Comparison of ENCODE assay signal across 8 cellular contexts in the genomic region with DNA sequence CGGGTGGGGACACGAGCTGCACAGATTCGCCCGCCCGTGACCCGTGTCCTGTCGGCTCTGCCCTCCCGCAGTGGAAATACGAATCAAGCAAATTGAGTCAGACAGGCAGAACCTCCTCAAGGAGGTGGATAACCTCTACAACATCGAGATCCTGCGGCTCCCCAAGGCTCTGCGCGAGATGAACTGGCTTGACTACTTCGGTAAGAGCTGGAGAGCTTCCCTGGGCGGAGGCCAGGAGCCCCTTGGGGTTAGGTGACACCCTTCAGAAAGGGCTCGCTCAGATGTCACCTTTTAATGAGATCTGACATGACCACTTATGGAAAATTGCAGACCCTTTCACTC. TPM values are rescaled to one million over a fixed set of nuclear protein-coding genes. Genes with fewer than 3 reads are reported as not detected.
DNase-seq lines count a peak whose midpoint lies in the region; ATAC-seq and TF ChIP-seq lines count a peak whose summit lies in the region.

No MANE protein-coding gene starts in this region.

- TF ChIP-seq CTCF in gastroesophageal sphincter (IDR thresholded peaks at IDR 0.05) = no peak

- ATAC-seq in gastroesophageal sphincter (no peak), HG02610 (IDR thresholded peaks at IDR 0.05; ENCODE audit: unreplicated experiment) (no peak), HG03196 (IDR thresholded peaks at IDR 0.05; ENCODE audit: unreplicated experiment) (no peak)

- H3K9me3 ChIP-seq in SJSA1 (replicated peaks) (no peaks in the 10 kb centered on the region), gastroesophageal sphincter (no peaks in the 10 kb centered on the region)

- 0% methylated on average over 1 of the region's 16 CpGs for WGBS in gastroesophageal sphincter (ENCODE audit: low coverage in 1 of 2), 2 donors

- H3K36me3 ChIP-seq in SJSA1 (peaks cover 67% of the 10 kb centered on the region), gastroesophageal sphincter (peaks cover 0 to 5% of the 10 kb centered on the region in 2 donors)

- no peak for TF ChIP-seq EP300 in gastroesophageal sphincter (IDR thresholded peaks at IDR 0.05)

- peak; percentile 2 for DNase-seq in NCI-H1436 (lab: John Stamatoyannopoulos, UW)
- DNase-seq in NCI-H1436 treated with DMSO at 0.1 percent for 48 hours (lab: John Stamatoyannopoulos, UW) = no peak
- DNase-seq in SJSA1 (ENCODE audit: low read depth in 1 of 2, low spot score in 2 of 2) = no peak
- no peak for DNase-seq in NCI-H1417 treated with DMSO at 0.1 percent for 48 hours (lab: John Stamatoyannopoulos, UW)

- no peak for TF ChIP-seq POLR2A in gastroesophageal sphincter (IDR thresholded peaks at IDR 0.05)

- no peaks in the 10 kb centered on the region for H3K27me3 ChIP-seq in SJSA1 (replicated peaks)
- no peaks in the 10 kb centered on the region for H3K27me3 ChIP-seq in gastroesophageal sphincter

- peaks cover 29% of the 10 kb centered on the region for H3K4me1 ChIP-seq in SJSA1 (replicated peaks)
- peaks cover 2 to 42% (median 24%) of the 10 kb centered on the region in 3 donors for H3K4me1 ChIP-seq in gastroesophageal sphincter

- peak overlapping the region; percentile 83 for H3K4me3 ChIP-seq in SJSA1
- peak overlapping the region; percentile 38 to 79 for H3K4me3 ChIP-seq in gastroesophageal sphincter
- peak overlapping the region; percentile 69 to 86 (median 74) for H3K4me3 ChIP-seq in skin epidermis

- H3K27ac ChIP-seq in SJSA1 (peak overlapping the region; percentile 96), gastroesophageal sphincter (peak overlapping the region in 2 of 4 donors; percentile 90 to 93), skin epidermis (peak overlapping the region in 14 of 21 experiments; percentile 11 to 89 (median 40))

RNA-seq across cellular contexts. Expression of gene CDCA8, which starts 0.5 kb away (rescaled TPM):
- 10.3 and 28.8 TPM in 2 replicates for total RNA-seq in SJSA1 (2014; rRNA removed; shearing (Covaris generic))
- 1 to 10 TPM in 1 of 4 donors, under 1 TPM in 3; 0.13 to 1.1 (median 0.67) TPM for total RNA-seq in gastroesophageal sphincter

RNA-seq across cellular contexts. Expression of gene RSPO1, which starts 58.1 kb away (rescaled TPM):
- total RNA-seq in SJSA1 (2014; rRNA removed; shearing (Covaris generic)) = not detected in 2 replicates
- total RNA-seq in gastroesophageal sphincter = 1 to 10 TPM in 3 of 4 donors, under 1 TPM in 1; 0.47 to 4.0 (median 2.5) TPM
